Comparison of ENCODE assay signal across 6 cellular contexts in the genomic region with DNA sequence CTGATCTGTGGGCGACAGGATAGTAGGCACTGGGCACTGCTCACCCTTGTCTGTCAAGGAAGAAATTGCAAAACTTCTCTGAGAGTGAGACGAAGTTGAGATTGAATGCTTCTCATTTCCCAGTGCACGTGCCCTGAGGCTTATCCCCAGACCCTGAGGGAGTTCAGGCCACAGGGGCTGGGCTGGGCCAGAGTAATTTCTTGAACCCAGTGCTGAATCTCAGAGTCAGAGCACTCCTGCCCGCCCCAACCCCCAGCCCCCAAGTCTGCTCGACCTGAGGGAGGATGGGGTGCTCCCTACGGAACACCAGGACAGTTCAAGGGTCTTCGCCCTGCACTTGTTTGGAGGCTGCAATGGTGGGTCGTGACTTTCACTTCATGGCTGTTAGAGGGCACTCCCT. TPM values are rescaled to one million over a fixed set of nuclear protein-coding genes. Genes with fewer than 3 reads are reported as not detected.
"Had no signal": no experiment of that assay in that cellular context is flagged by ENCODE, and none has a peak within 500 bp of the region (broad histone marks: within the 10 kb centered on the region; RNA-seq: fewer than 3 reads in every experiment).

No MANE protein-coding gene starts in this region.

RNA-seq across cellular contexts. Expression of gene KCNJ18, which starts 17.7 kb away (rescaled TPM):
- total RNA-seq: GM23248, GM23338, H1, H7, H9, HFFc6 had no signal
- polyA plus RNA-seq: GM23248, GM23338, H1 had no signal
